In genomic region chr7:128794020-128794419, GRCh38 we compare ENCODE assay signal across 16 cellular contexts. TPM values are rescaled to one million over a fixed set of nuclear protein-coding genes. Genes with fewer than 3 reads are reported as not detected.
A peak's percentile ranks its signal among the peaks of the same experiment; 100 is the strongest.
DNase-seq lines count a peak whose midpoint lies in the region; TF ChIP-seq lines count a peak whose summit lies in the region.
"Had no signal": no experiment of that assay in that cellular context is flagged by ENCODE, and none has a peak within 500 bp of the region (broad histone marks: within the 10 kb centered on the region; RNA-seq: fewer than 3 reads in every experiment).

No MANE protein-coding gene starts in this region.

- H3K27ac ChIP-seq in CD4-positive, alpha-beta memory T cell (ENCODE audit: low read depth, low read length), result no peak overlapping the region
- no peak overlapping the region for H3K27ac ChIP-seq in PC-9
- H3K27ac ChIP-seq in transverse colon, result no peak overlapping the region
- H3K27ac ChIP-seq: suprapubic skin had no signal

- H3K4me2 ChIP-seq in PC-9, result no peak overlapping the region

- peaks cover 6 to 23% (median 15%) of the 10 kb centered on the region in 4 donors for H3K4me1 Mint-ChIP-seq in CD4-positive, alpha-beta memory T cell

- peaks cover 4% of the 10 kb centered on the region; the same call in 1 of the 2 replicates for H3F3A ChIP-seq in PC-9 (ENCODE audit: insufficient read depth, low read depth)

- no peaks in the 10 kb centered on the region for H4K20me1 ChIP-seq in PC-9 (ENCODE audit: insufficient read depth)

- no peaks in the 10 kb centered on the region for H3K9me2 ChIP-seq in PC-9 (ENCODE audit: insufficient read depth)

- 48% methylated on average over 3 of the region's 3 CpGs; no CpG with 5 or more reads in 1 of the 2 donors for WGBS in transverse colon (ENCODE audit: low coverage in 1 of 2), 2 donors

- H3K4me3 ChIP-seq in CD4-positive, alpha-beta memory T cell (ENCODE audit: low read length in 2 of 2), result no peak overlapping the region
- H3K4me3 ChIP-seq in GM12864 (ENCODE audit: low read depth, low read length) (no peak overlapping the region), PC-9 (no peak overlapping the region), transverse colon (no peak overlapping the region)
- H3K4me3 ChIP-seq: suprapubic skin had no signal

- H3K9me3 Mint-ChIP-seq in CD4-positive, alpha-beta memory T cell, result no peaks in the 10 kb centered on the region
- H3K9me3 Mint-ChIP-seq: activated T-helper 1 cell treated with anti-CD3 and anti-CD28 coated beads, Interleukin-12 subunit alpha, Interleukin-12 subunit beta, Interleukin-2, Interleukin-4 antibody, amounts not matched to agents 30 ng/mL and 10 ng/mL and 1 ng/mL, durations not matched to agents 14 hours and 24 hours and 36 hours; T-helper 2 cell treated with Interferon-gamma antibody and Interleukin-4, amounts not matched to agents 5 μg/mL and 100 μg/mL, for 36 hours had no signal

- no peaks in the 10 kb centered on the region for H3K27me3 Mint-ChIP-seq in CD4-positive, alpha-beta memory T cell

- in situ Hi-C loops in transverse colon (cut with MboI; ENCODE audit: low pct_ligation_motif_present in 1 of 4, low pct_unique_long_range_greater_than_20kb in 1 of 4, low sequenced_read_pairs in 3 of 4), result no loop called here

- H3K79me2 ChIP-seq in PC-9 (ENCODE audit: low read depth), result no peaks in the 10 kb centered on the region

- CTCF ChIA-PET in CD4-positive, alpha-beta memory T cell (lab: Charles Lee; ENCODE audit: partially characterized antibody), result interaction anchor here (1.0 kb wide), 1 partner anchor 10 kb away, joined by 3 read pairs; no protein-coding TSS in a partner anchor
- CTCF ChIA-PET in PC-9 (lab: Charles Lee), result no interaction called here

- intact Hi-C loops in CD4-positive, alpha-beta memory T cell (cut with micrococcal nuclease), result no loop called here
- intact Hi-C loops in PC-9 (cut with micrococcal nuclease; ENCODE audit: unreplicated experiment) (loop anchor here (1.0 to 5.0 kb wide), 3 partner anchors 33 to 86 kb away; partner anchors contain the start of gene ATP6V1F), transverse colon (cut with DNase I; ENCODE audit: low total_unique reads) (no loop called here)

- H2AFZ ChIP-seq in PC-9, result no peak overlapping the region

- peaks cover 0 to 9% of the 10 kb centered on the region in 2 donors for H3K36me3 Mint-ChIP-seq in CD4-positive, alpha-beta memory T cell

- TF ChIP-seq CTCF in GM12864 (IDR thresholded peaks at IDR 0.05; ENCODE audit: low read depth, low read length, missing control alignments) (peak; percentile 34), PC-9 (conservative IDR thresholded peaks at IDR 0.05) (peak; percentile 49), transverse colon (IDR thresholded peaks at IDR 0.05) (no peak)

- POLR2A ChIA-PET in CD4-positive, alpha-beta memory T cell (lab: Charles Lee; ENCODE audit: partially characterized antibody), result no interaction called here
- POLR2A ChIA-PET in PC-9 (lab: Charles Lee; ENCODE audit: unreplicated experiment), result no interaction called here

- no peaks in the 10 kb centered on the region for H3K9me3 ChIP-seq in CD4-positive, alpha-beta memory T cell (ENCODE audit: control insufficient read depth in 1 of 2, low read length in 2 of 2)
- H3K9me3 ChIP-seq in PC-9 (ENCODE audit: insufficient read depth, low read depth), result no peaks in the 10 kb centered on the region
- no peaks in the 10 kb centered on the region for H3K9me3 ChIP-seq in transverse colon
- H3K9me3 ChIP-seq: suprapubic skin had no signal

- no peak for TF ChIP-seq POLR2A in transverse colon (IDR thresholded peaks at IDR 0.05)

- peak in 3 of 5 donors; percentile 10 to 15 (median 10) for DNase-seq in CD4-positive, alpha-beta memory T cell
- DNase-seq in GM12864 (ENCODE audit: low read depth), result no peak
- peak in 1 of 2 experiments; percentile 50 for DNase-seq in PC-9
- peak; percentile 12 for DNase-seq in iPS-NIHi7 (ENCODE audit: extremely low spot score)
- DNase-seq in transverse colon, result no peak
- DNase-seq in NCI-H187 (lab: John Stamatoyannopoulos, UW), result no peak
- DNase-seq in NCI-H1436 (lab: John Stamatoyannopoulos, UW), result no peak
- DNase-seq: EL; KG1; left cardiac atrium; stimulated activated CD4-positive, alpha-beta T cell treated with anti-CD3 and anti-CD28 coated beads, Interleukin-4, amount 100 ng/mL, for 1 hour had no signal

- H3K36me3 ChIP-seq in CD4-positive, alpha-beta memory T cell (ENCODE audit: insufficient read depth, low read length), result no peaks in the 10 kb centered on the region
- no peaks in the 10 kb centered on the region for H3K36me3 ChIP-seq in PC-9 (ENCODE audit: low read depth)
- no peaks in the 10 kb centered on the region for H3K36me3 ChIP-seq in transverse colon
- H3K36me3 ChIP-seq: suprapubic skin had no signal

- H3K27ac Mint-ChIP-seq in CD4-positive, alpha-beta memory T cell, result peak overlapping the region in 3 of 7 donors; percentile 43 to 90 (median 50)
- H3K27ac Mint-ChIP-seq: activated T-helper 1 cell treated with anti-CD3 and anti-CD28 coated beads, Interleukin-12 subunit alpha, Interleukin-12 subunit beta, Interleukin-2, Interleukin-4 antibody, amounts not matched to agents 30 ng/mL and 10 ng/mL and 1 ng/mL, durations not matched to agents 14 hours and 24 hours and 36 hours; T-helper 2 cell treated with Interferon-gamma antibody and Interleukin-4, amounts not matched to agents 5 μg/mL and 100 μg/mL, for 36 hours had no signal

- peak overlapping the region in 2 of 8 donors; percentile 23 to 39 for H3K4me3 Mint-ChIP-seq in CD4-positive, alpha-beta memory T cell
- H3K4me3 Mint-ChIP-seq: activated T-helper 1 cell treated with anti-CD3 and anti-CD28 coated beads, Interleukin-12 subunit alpha, Interleukin-12 subunit beta, Interleukin-2, Interleukin-4 antibody, amounts not matched to agents 30 ng/mL and 10 ng/mL and 1 ng/mL, durations not matched to agents 14 hours and 24 hours and 36 hours; T-helper 2 cell treated with Interferon-gamma antibody and Interleukin-4, amounts not matched to agents 5 μg/mL and 100 μg/mL, for 36 hours had no signal

- no peaks in the 10 kb centered on the region for H3K27me3 ChIP-seq in CD4-positive, alpha-beta memory T cell (ENCODE audit: insufficient read depth, low read length)
- no peaks in the 10 kb centered on the region for H3K27me3 ChIP-seq in PC-9 (ENCODE audit: insufficient read depth, low read depth)
- H3K27me3 ChIP-seq in transverse colon, result peaks cover 24% of the 10 kb centered on the region
- H3K27me3 ChIP-seq: suprapubic skin had no signal

- peaks cover 15% of the 10 kb centered on the region for H3K4me1 ChIP-seq in CD4-positive, alpha-beta memory T cell (ENCODE audit: insufficient read depth, low read length)
- H3K4me1 ChIP-seq in PC-9 (replicated peaks; ENCODE audit: insufficient read depth) (peaks cover 4% of the 10 kb centered on the region; the same call in 1 of the 2 replicates), transverse colon (peaks cover 5 to 23% (median 16%) of the 10 kb centered on the region in 4 donors)

- no peak for TF ChIP-seq EP300 in transverse colon (IDR thresholded peaks at IDR 0.05; ENCODE audit: low read depth)

- BruUV-seq in PC-9 (replicated peaks; lab: Mats Ljungman, UMichigan), result no TSS peak

RNA-seq across cellular contexts. Expression of gene CCDC136, which starts 2.3 kb away (rescaled TPM):
- total RNA-seq in CD4-positive, alpha-beta memory T cell, result 10 to 100 TPM; 18.3 to 20.4 TPM
- polyA plus RNA-seq in CD4-positive, alpha-beta memory T cell, result 1 to 10 TPM in 1 of 2 donors, not detected in 1; 3.4 TPM
- total RNA-seq in PC-9 (2021), result 7.1 and 9.8 TPM in 2 replicates
- total RNA-seq in transverse colon, result 10 to 100 TPM in 2 of 4 donors, 1 to 10 TPM in 2; 1.9 to 16.5 (median 8.3) TPM

RNA-seq across cellular contexts. Expression of gene OPN1SW, which starts 18.4 kb away (rescaled TPM):
- not detected for total RNA-seq in CD4-positive, alpha-beta memory T cell
- not detected for polyA plus RNA-seq in CD4-positive, alpha-beta memory T cell
- total RNA-seq in PC-9 (2021), result not detected in 2 replicates
- not detected for total RNA-seq in transverse colon
- total RNA-seq: activated T-helper 1 cell treated with anti-CD3 and anti-CD28 coated beads, Interleukin-12 subunit alpha, Interleukin-12 subunit beta, Interleukin-2, Interleukin-4 antibody, amounts not matched to agents 30 ng/mL and 10 ng/mL and 1 ng/mL, durations not matched to agents 14 hours and 24 hours and 36 hours; H4; left cardiac atrium; osteocyte; suprapubic skin had no signal

RNA-seq across cellular contexts. Expression of gene FLNC, which starts 36.2 kb away (rescaled TPM):
- total RNA-seq in CD4-positive, alpha-beta memory T cell, result under 1 TPM in 1 of 2 experiments, not detected in 1; 0.06 TPM
- polyA plus RNA-seq in CD4-positive, alpha-beta memory T cell, result not detected
- total RNA-seq in PC-9 (2021), result 75.5 and 96.6 TPM in 2 replicates
- 100 to 1,000 TPM in 1 of 4 donors, 10 to 100 TPM in 3; 21.3 to 234 (median 57.9) TPM for total RNA-seq in transverse colon

RNA-seq across cellular contexts. Expression of gene CALU, which starts 54.9 kb away (rescaled TPM):
- total RNA-seq in CD4-positive, alpha-beta memory T cell, result 10 to 100 TPM; 18.4 to 20.6 TPM
- polyA plus RNA-seq in CD4-positive, alpha-beta memory T cell, result 10 to 100 TPM; 23.3 to 24.2 TPM
- total RNA-seq in PC-9 (2021) (109 and 152 TPM in 2 replicates), transverse colon (1,000 to 10,000 TPM in 1 of 4 donors, 10 to 100 TPM in 3; 23.6 to 1,780 (median 44.0) TPM)

Comparison
In these comparisons a context has a peak if more than half of its experiments do, and no peak if none do; other contexts are left out.
1. DNase-seq: peak in CD4-positive, alpha-beta memory T cell (3 of 5) and iPS-NIHi7 (single experiment); none in GM12864 (single experiment), transverse colon (single experiment), NCI-H187 (0 of 2) and NCI-H1436 (single experiment).
2. CTCF ChIP-seq: peak in GM12864 (single experiment) and PC-9 (single experiment); none in transverse colon (0 of 5).
3. RNA of gene FLNC, which starts 36.2 kb away (total RNA-seq): 21.3 to 234 TPM in transverse colon and 75.5 to 96.6 TPM in PC-9; 0.06 TPM in CD4-positive, alpha-beta memory T cell; every median in the first group is over 10 times any median in the second.